1 cellular context compared by ENCODE assay signal in genomic region chr5:143657814-143658395, GRCh38.
TF ChIP-seq lines count a peak whose summit lies in the region.

No MANE protein-coding gene starts in this region.

TF ChIP-seq in A549, 52 proteins besides CTCF, POLR2A, EP300 and RAD21 (continued from another document):
- no peak for TF ChIP-seq REST (IDR thresholded peaks at IDR 0.05)
- TF ChIP-seq ZSCAN20 (CRISPR knock-in tag; IDR thresholded peaks at IDR 0.05) = no peak
- TF ChIP-seq BHLHE40 (IDR thresholded peaks at IDR 0.05; ENCODE audit: low read depth, low read length) = no peak
- TF ChIP-seq ESRRA (IDR thresholded peaks at IDR 0.05; ENCODE audit: borderline replicate concordance, low read length) = no peak
